ENCODE assay signal across 8 cellular contexts in genomic region chr16:30354423-30355143, GRCh38.
DNase-seq lines count a peak whose midpoint lies in the region; FAIRE-seq and TF ChIP-seq lines count a peak whose summit lies in the region.

No MANE protein-coding gene starts in this region.

- DNase-seq in activated naive CD4-positive, alpha-beta T cell treated with anti-CD3 and anti-CD28 coated beads, Interleukin-2, amount 10 ng/mL, durations not matched to agents 7 days and 5 days = no peak
- DNase-seq in activated naive CD4-positive, alpha-beta T cell treated with Interleukin-2 at 50 U/mL for 16 hours = no peak
- peak; percentile 42 for DNase-seq in NAMALWA (ENCODE audit: low spot score)
- no peak for DNase-seq in amniotic stem cell (lab: John Stamatoyannopoulos, UW)
- no peak for DNase-seq in D721Med (ENCODE audit: insufficient read length, low spot score)
- no peak for DNase-seq in NCI-H226

- CTCF ChIA-PET in activated naive CD4-positive, alpha-beta T cell treated with anti-CD3 and anti-CD28 coated beads, Interleukin-2, amount 10 ng/mL, durations not matched to agents 7 days and 5 days (lab: Charles Lee) = interaction anchor here (0.7 to 1.3 kb wide), 2 partner anchors 55 to 262 kb away, joined by 3 to 5 read pairs; no protein-coding TSS in a partner anchor

- H3K9me3 Mint-ChIP-seq in activated naive CD4-positive, alpha-beta T cell treated with anti-CD3 and anti-CD28 coated beads, Interleukin-2, amount 10 ng/mL, durations not matched to agents 7 days and 5 days = no peaks in the 10 kb centered on the region
- no peaks in the 10 kb centered on the region for H3K9me3 Mint-ChIP-seq in dendritic cell treated with granulocyte-macrophage colony-stimulating factor and Interleukin-4, amounts not matched to agents 40 ng/mL and 50 ng/mL, for 4 days

- intact Hi-C loops in dendritic cell treated with granulocyte-macrophage colony-stimulating factor and Interleukin-4, amounts not matched to agents 40 ng/mL and 50 ng/mL, for 4 days (cut with micrococcal nuclease) = loop anchor here (2.0 to 5.0 kb wide), 4 partner anchors 16 to 172 kb away; partner anchors contain the start of genes TBC1D10B, ZNF768 and ZNF771

- H3K4me1 Mint-ChIP-seq in activated naive CD4-positive, alpha-beta T cell treated with anti-CD3 and anti-CD28 coated beads, Interleukin-2, amount 10 ng/mL, durations not matched to agents 7 days and 5 days = peaks cover 43% of the 10 kb centered on the region
- peaks cover 51% of the 10 kb centered on the region for H3K4me1 Mint-ChIP-seq in dendritic cell treated with granulocyte-macrophage colony-stimulating factor and Interleukin-4, amounts not matched to agents 40 ng/mL and 50 ng/mL, for 4 days (ENCODE audit: low read depth)

- peak overlapping the region; percentile 78 to 96 for H3K4me3 ChIP-seq in mucosa of rectum (ENCODE audit: low read length in 2 of 2)

- peak overlapping the region; percentile 79 to 98 for H3K27ac ChIP-seq in mucosa of rectum (ENCODE audit: low read depth in 2 of 2, low read length in 2 of 2)

- no peaks in the 10 kb centered on the region for H3K27me3 ChIP-seq in mucosa of rectum (ENCODE audit: control insufficient read depth in 2 of 2, insufficient read depth in 2 of 2, low read length in 2 of 2)

- H3K4me1 ChIP-seq in mucosa of rectum (ENCODE audit: control insufficient read depth in 2 of 2, insufficient read depth in 2 of 2, low read length in 2 of 2) = peaks cover 25 to 34% of the 10 kb centered on the region in 2 donors

- no peak for FAIRE-seq in D721Med (lab: Jason Lieb, UNC)

- H3K36me3 ChIP-seq in mucosa of rectum (ENCODE audit: control insufficient read depth in 2 of 2, insufficient read depth in 2 of 2, low read length in 2 of 2) = peaks cover 45 to 53% of the 10 kb centered on the region in 2 donors

- peak overlapping the region; percentile 95 for H3K4me3 Mint-ChIP-seq in activated naive CD4-positive, alpha-beta T cell treated with anti-CD3 and anti-CD28 coated beads, Interleukin-2, amount 10 ng/mL, durations not matched to agents 7 days and 5 days
- H3K4me3 Mint-ChIP-seq in dendritic cell treated with granulocyte-macrophage colony-stimulating factor and Interleukin-4, amounts not matched to agents 40 ng/mL and 50 ng/mL, for 4 days = peak overlapping the region; percentile 95

- H3K9me3 ChIP-seq in mucosa of rectum (ENCODE audit: control insufficient read depth in 2 of 2, low read length in 2 of 2) = no peaks in the 10 kb centered on the region

- H3K27me3 Mint-ChIP-seq in activated naive CD4-positive, alpha-beta T cell treated with anti-CD3 and anti-CD28 coated beads, Interleukin-2, amount 10 ng/mL, durations not matched to agents 7 days and 5 days = no peaks in the 10 kb centered on the region
- no peaks in the 10 kb centered on the region for H3K27me3 Mint-ChIP-seq in dendritic cell treated with granulocyte-macrophage colony-stimulating factor and Interleukin-4, amounts not matched to agents 40 ng/mL and 50 ng/mL, for 4 days

- peak overlapping the region; percentile 81 to 91 for H3K9ac ChIP-seq in mucosa of rectum (ENCODE audit: low read depth in 1 of 2, low read length in 2 of 2)

- H3K27ac Mint-ChIP-seq in activated naive CD4-positive, alpha-beta T cell treated with anti-CD3 and anti-CD28 coated beads, Interleukin-2, amount 10 ng/mL, durations not matched to agents 7 days and 5 days = peak overlapping the region; percentile 92
- peak overlapping the region; percentile 99 for H3K27ac Mint-ChIP-seq in dendritic cell treated with granulocyte-macrophage colony-stimulating factor and Interleukin-4, amounts not matched to agents 40 ng/mL and 50 ng/mL, for 4 days

- peaks cover 61% of the 10 kb centered on the region for H3K36me3 Mint-ChIP-seq in activated naive CD4-positive, alpha-beta T cell treated with anti-CD3 and anti-CD28 coated beads, Interleukin-2, amount 10 ng/mL, durations not matched to agents 7 days and 5 days
- peaks cover 100% of the 10 kb centered on the region for H3K36me3 Mint-ChIP-seq in dendritic cell treated with granulocyte-macrophage colony-stimulating factor and Interleukin-4, amounts not matched to agents 40 ng/mL and 50 ng/mL, for 4 days (ENCODE audit: low read depth)

- no peak for TF ChIP-seq CTCF in D721Med (IDR thresholded peaks at IDR 0.05; ENCODE audit: insufficient read depth, missing control alignments)
